Comparison of ENCODE assay signal across 9 cellular contexts in the genomic region with DNA sequence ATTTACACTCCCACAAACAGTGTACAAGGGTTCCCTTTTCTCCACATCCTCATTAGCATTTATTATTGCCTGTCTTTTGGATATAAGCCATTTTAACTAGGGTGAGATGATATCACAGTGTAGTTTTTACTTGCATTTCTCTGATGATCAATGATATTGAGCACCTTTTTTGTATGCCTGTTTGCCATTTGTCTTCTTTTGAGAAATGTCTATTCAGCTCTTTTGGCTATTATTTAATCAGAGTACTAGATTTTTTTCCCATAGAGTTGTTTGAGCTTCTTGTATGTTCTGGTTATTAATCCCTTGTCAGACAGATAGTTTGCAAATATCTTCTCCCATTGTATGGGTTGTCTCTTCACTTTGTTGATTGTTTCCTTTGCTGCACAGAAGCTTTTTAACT.
"Had no signal": no experiment of that assay in that cellular context is flagged by ENCODE, and none has a peak within 500 bp of the region (broad histone marks: within the 10 kb centered on the region; RNA-seq: fewer than 3 reads in every experiment).

No MANE protein-coding gene starts in this region.

- ATAC-seq: GM23338 had no signal

- H3K27ac ChIP-seq: KMS-11 had no signal

- DNase-seq: H9, HCEC 1CT, Karpas-422, KBM-7 had no signal

- H3K4me2 ChIP-seq: GM23338, KMS-11 had no signal

- H3K4me3 ChIP-seq: GM23338 had no signal

- H3K4me3 Mint-ChIP-seq: GM23338, H9 had no signal

- H3K9ac ChIP-seq: KMS-11 had no signal

- H3K27ac Mint-ChIP-seq: GM23338, H9 had no signal

- H2AFZ ChIP-seq: GM23338 had no signal

- FAIRE-seq: H1, H54, HTR-8/SVneo had no signal

- H3K4me1 Mint-ChIP-seq: GM23338, H9 had no signal
